ENCODE assay signal across 15 cellular contexts in the genomic region with DNA sequence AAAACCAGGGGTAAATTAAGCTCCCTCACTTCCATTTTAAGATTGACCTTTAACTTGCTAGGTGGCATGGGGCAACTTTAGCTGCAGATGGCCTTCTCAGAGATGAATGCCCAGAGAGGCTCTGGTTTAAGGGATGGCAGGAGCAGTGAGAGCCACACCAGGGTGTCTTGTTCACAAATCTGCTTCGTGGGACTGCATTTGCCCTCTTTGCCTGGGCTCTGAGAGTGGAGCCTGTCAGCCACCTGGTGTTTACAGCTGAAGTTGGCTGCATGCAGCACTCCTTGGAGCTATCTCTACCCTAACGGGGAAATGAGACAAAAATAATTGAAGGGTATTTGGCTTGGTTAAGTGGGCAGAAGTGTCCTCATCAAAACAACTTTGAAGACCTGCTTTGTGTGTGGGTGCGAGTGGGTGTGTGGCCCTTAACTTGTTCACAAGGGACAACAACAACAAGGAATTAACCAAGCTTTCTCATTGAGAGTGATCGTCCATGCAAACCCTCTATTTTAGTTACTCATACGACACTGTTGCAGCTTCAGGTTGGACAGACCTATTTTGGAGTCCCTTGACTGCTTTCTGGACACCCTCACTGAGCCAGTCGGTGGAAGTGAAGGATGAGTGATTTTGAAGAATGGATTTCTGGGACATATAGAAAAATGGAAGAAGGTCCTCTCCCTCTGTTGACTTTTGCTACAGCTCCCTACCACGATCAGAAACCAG. TPM values are rescaled to one million over a fixed set of nuclear protein-coding genes. Genes with fewer than 3 reads are reported as not detected.
DNase-seq lines count a peak whose midpoint lies in the region; ATAC-seq, FAIRE-seq and TF ChIP-seq lines count a peak whose summit lies in the region.
"Had no signal": no experiment of that assay in that cellular context is flagged by ENCODE, and none has a peak within 500 bp of the region (broad histone marks: within the 10 kb centered on the region; RNA-seq: fewer than 3 reads in every experiment).

No MANE protein-coding gene starts in this region.

- no peak overlapping the region for H3K4me3 ChIP-seq in GM06990 (replicated peaks; ENCODE audit: low read depth, low read length)
- H3K4me3 ChIP-seq: uterus had no signal

- DNase-seq in GM06990 (ENCODE audit: extremely low read depth, insufficient read length) = peak; percentile 9
- peak; percentile 60 to 88 for DNase-seq in NCI-H446 (lab: John Stamatoyannopoulos, UW)
- DNase-seq in left ventricle myocardium superior = no peak
- no peak for DNase-seq in AML-193 (lab: John Stamatoyannopoulos, UW)
- DNase-seq in D721Med (ENCODE audit: insufficient read length, low spot score) = no peak
- DNase-seq in stimulated activated naive CD4-positive, alpha-beta T cell (lab: John Stamatoyannopoulos, UW) = no peak
- DNase-seq: activated effector memory CD4-positive, alpha-beta T cell treated with anti-CD3 and anti-CD28 coated beads, Interleukin-2, amount 50 U/mL, for 16 hours; effector memory CD4-positive, alpha-beta T cell; immature natural killer cell; NCI-H146; stimulated activated CD4-positive, alpha-beta T cell treated with anti-CD3 and anti-CD28 coated beads, Interleukin-4, amount 100 ng/mL, for 24 hours; uterus had no signal

- TF ChIP-seq CTCF in GM06990 (IDR thresholded peaks at IDR 0.05; ENCODE audit: insufficient read depth, low read length, poor library complexity, severe bottlenecking) (no peak), D721Med (IDR thresholded peaks at IDR 0.05; ENCODE audit: insufficient read depth, missing control alignments) (no peak)

- ATAC-seq in GM21576 (IDR thresholded peaks at IDR 0.05; ENCODE audit: unreplicated experiment) = peak; percentile 53
- peak; percentile 81 for ATAC-seq in left ventricle myocardium superior
- no peak for ATAC-seq in GM18520 (IDR thresholded peaks at IDR 0.05; ENCODE audit: unreplicated experiment)
- ATAC-seq: stimulated activated effector memory CD8-positive, alpha-beta T cell treated with anti-CD3 and anti-CD28 coated beads, Interleukin-12 subunit alpha, Interleukin-12 subunit beta, amount 100 ng/mL, for 72 hours had no signal

- H3K36me3 ChIP-seq in GM06990 (ENCODE audit: control insufficient read depth, insufficient read depth, low read length) = no peaks in the 10 kb centered on the region
- H3K36me3 ChIP-seq: uterus had no signal

- no peak for FAIRE-seq in D721Med (lab: Jason Lieb, UNC)

- no peaks in the 10 kb centered on the region for H3K27me3 ChIP-seq in GM06990 (replicated peaks; ENCODE audit: control insufficient read depth, insufficient read depth, low read length)
- H3K27me3 ChIP-seq: uterus had no signal

- intact Hi-C loops in left ventricle myocardium superior (cut with micrococcal nuclease) = no loop called here

RNA-seq across cellular contexts. Expression of gene PGM1, which starts 29.8 kb away (rescaled TPM):
- 329 TPM for total RNA-seq in left ventricle myocardium superior

Comparison
In these comparisons a context has a peak if more than half of its experiments do, and no peak if none do; other contexts are left out.
1. DNase-seq: peak in GM06990 (single experiment) and NCI-H446 (2 of 2); none in left ventricle myocardium superior (single experiment), AML-193 (0 of 2), D721Med (single experiment) and stimulated activated naive CD4-positive, alpha-beta T cell (0 of 6).